In the genomic region with DNA sequence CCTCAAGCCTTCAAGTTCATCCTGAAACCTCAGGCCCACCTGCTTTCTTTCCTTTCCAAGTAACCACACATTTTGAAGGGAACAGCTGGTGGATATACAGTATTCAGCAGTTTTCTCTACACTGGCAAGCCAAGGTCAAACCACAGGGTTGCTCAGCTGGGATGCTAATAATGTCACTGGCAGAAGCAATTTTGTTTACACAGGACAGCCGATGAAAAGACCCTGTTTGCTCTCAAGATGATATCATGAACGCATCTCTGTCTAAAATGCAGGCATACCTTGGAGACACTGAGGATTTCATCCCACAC, we compare ENCODE assay signal across 19 cellular contexts.
A peak's percentile ranks its signal among the peaks of the same experiment; 100 is the strongest.
DNase-seq lines count a peak whose midpoint lies in the region; TF ChIP-seq lines count a peak whose summit lies in the region.
"Had no signal": no experiment of that assay in that cellular context is flagged by ENCODE, and none has a peak within 500 bp of the region (broad histone marks: within the 10 kb centered on the region; RNA-seq: fewer than 3 reads in every experiment).

No MANE protein-coding gene starts in this region.

- H3K4me3 ChIP-seq in SK-N-SH (ENCODE audit: low read depth in 2 of 2, low read length in 1 of 2) = no peak overlapping the region
- H3K4me3 ChIP-seq in neuron (ENCODE audit: low read length) = no peak overlapping the region
- H3K4me3 ChIP-seq in tibial artery = no peak overlapping the region
- H3K4me3 ChIP-seq: cardiac muscle cell, heart left ventricle, upper lobe of right lung had no signal

- no peaks in the 10 kb centered on the region for H3K27me3 Mint-ChIP-seq in mesothelial cell of epicardium (ENCODE audit: low read depth)
- H3K27me3 Mint-ChIP-seq: activated naive CD8-positive, alpha-beta T cell; B cell; IgD-negative memory B cell; naive thymus-derived CD8-positive, alpha-beta T cell had no signal

- no peak overlapping the region for H2AFZ ChIP-seq in SK-N-SH (ENCODE audit: low read depth)
- H2AFZ ChIP-seq in neuron (ENCODE audit: low read depth, low read length) = peak overlapping the region; percentile 0

- H3K9me3 ChIP-seq in SK-N-SH (no peaks in the 10 kb centered on the region), neuron (ENCODE audit: low read length) (peaks cover 1% of the 10 kb centered on the region), tibial artery (peaks cover 0 to 13% (median 13%) of the 10 kb centered on the region in 3 donors)
- H3K9me3 ChIP-seq: upper lobe of right lung had no signal

- no peak for TF ChIP-seq RAD21 in SK-N-SH (IDR thresholded peaks at IDR 0.05; ENCODE audit: low read length)

- CTCF ChIA-PET in SK-N-SH (lab: Yijun Ruan, JAX) = interaction anchor here (1.6 to 2.5 kb wide), 6 partner anchors 9 to 60 kb away, joined by 6 to 26 read pairs (median 9); no protein-coding TSS in a partner anchor

- no peaks in the 10 kb centered on the region for H3F3A ChIP-seq in SK-N-SH (replicated peaks; ENCODE audit: insufficient read depth)

- peaks cover 1% of the 10 kb centered on the region for H3K36me3 Mint-ChIP-seq in mesothelial cell of epicardium

- no peak for TF ChIP-seq EP300 in SK-N-SH (IDR thresholded peaks at IDR 0.05; ENCODE audit: borderline replicate concordance in 1 of 2, low read depth in 1 of 2, low read length in 1 of 2)

- H3K27me3 ChIP-seq in SK-N-SH (ENCODE audit: insufficient read depth) = no peaks in the 10 kb centered on the region
- no peaks in the 10 kb centered on the region for H3K27me3 ChIP-seq in neuron (ENCODE audit: insufficient read depth, low read length)
- H3K27me3 ChIP-seq in tibial artery = no peaks in the 10 kb centered on the region
- H3K27me3 ChIP-seq: cardiac muscle cell, heart left ventricle, upper lobe of right lung had no signal

- POLR2A ChIA-PET in SK-N-SH (lab: Yijun Ruan, JAX) = no interaction called here

- H3K9me2 ChIP-seq in SK-N-SH = no peaks in the 10 kb centered on the region

- DNase-seq in DMS79 treated with DMSO at 0.1 percent for 48 hours (lab: John Stamatoyannopoulos, UW) = peak; percentile 51
- peak in 2 of 3 experiments; percentile 52 to 91 for DNase-seq in NCI-H1417 (lab: John Stamatoyannopoulos, UW)
- DNase-seq in SK-N-SH = no peak
- no peak for DNase-seq in NK-92 treated with Interleukin-12 subunit alpha and Interleukin-12 subunit beta, amount 100 ng/mL, for 24 hours (lab: John Stamatoyannopoulos, UW)
- no peak for DNase-seq in mesothelial cell of epicardium (ENCODE audit: low spot score in 2 of 2, unreplicated experiment in 2 of 2)
- no peak for DNase-seq in germinal center (ENCODE audit: low spot score)
- no peak for DNase-seq in tibial artery
- DNase-seq: activated CD4-positive, alpha-beta T cell treated with anti-CD3 and anti-CD28 coated beads, Interleukin-2, amount 50 U/mL, for 1 hour; activated T-cell treated with anti-CD3 and anti-CD28 coated beads, Interleukin-2, amount 50 U/mL, for 1 hour; heart left ventricle; stimulated activated CD4-positive, alpha-beta T cell treated with anti-CD3 and anti-CD28 coated beads, Interleukin-12 subunit alpha, Interleukin-12 subunit beta, amount 100 ng/mL, for 4 hours; stimulated activated naive CD4-positive, alpha-beta T cell treated with Interleukin-2 at 50 U/mL for 16 hours; upper lobe of right lung had no signal

- H4K20me1 ChIP-seq in SK-N-SH (ENCODE audit: insufficient read depth) = no peaks in the 10 kb centered on the region

- TF ChIP-seq CTCF in SK-N-SH (IDR thresholded peaks at IDR 0.05) = no peak
- TF ChIP-seq CTCF in mesothelial cell of epicardium (IDR thresholded peaks at IDR 0.05; ENCODE audit: unreplicated experiment) = no peak
- TF ChIP-seq CTCF in tibial artery (IDR thresholded peaks at IDR 0.05) = no peak

- no peaks in the 10 kb centered on the region for H3K79me2 ChIP-seq in SK-N-SH (ENCODE audit: insufficient read depth)

- H3K4me1 ChIP-seq in SK-N-SH (ENCODE audit: control insufficient read depth in 1 of 2, insufficient read depth in 2 of 2, low read depth in 1 of 2, low read length in 1 of 2) = no peaks in the 10 kb centered on the region; a peak in 1 of 4 replicates
- peaks cover 15% of the 10 kb centered on the region for H3K4me1 ChIP-seq in neuron (ENCODE audit: insufficient read depth, low read length)
- H3K4me1 ChIP-seq in tibial artery = no peaks in the 10 kb centered on the region
- H3K4me1 ChIP-seq: upper lobe of right lung had no signal

- H3K36me3 ChIP-seq in SK-N-SH (replicated peaks in 1 of 2; ENCODE audit: control insufficient read depth in 1 of 2, insufficient read depth in 2 of 2, low read length in 1 of 2) (no peaks in the 10 kb centered on the region), neuron (ENCODE audit: insufficient read depth, low read length) (no peaks in the 10 kb centered on the region), tibial artery (no peaks in the 10 kb centered on the region)
- H3K36me3 ChIP-seq: cardiac muscle cell, heart left ventricle, upper lobe of right lung had no signal

- H3K4me1 Mint-ChIP-seq in mesothelial cell of epicardium = no peaks in the 10 kb centered on the region
- H3K4me1 Mint-ChIP-seq: B cell had no signal

- H3K27ac ChIP-seq in SK-N-SH (ENCODE audit: low read depth in 2 of 2, low read length in 1 of 2) = no peak overlapping the region
- H3K27ac ChIP-seq in tibial artery = no peak overlapping the region
- H3K27ac ChIP-seq: cardiac muscle cell, heart left ventricle, upper lobe of right lung had no signal

- no peak overlapping the region for H3K4me2 ChIP-seq in SK-N-SH

- WGBS in SK-N-SH (ENCODE audit: low lambda C conversion rate) = 24% methylated on average over 2 of the region's 2 CpGs

- intact Hi-C loops in tibial artery (cut with DNase I; ENCODE audit: low total_unique reads) = no loop called here

- H3K9me3 Mint-ChIP-seq in mesothelial cell of epicardium = peaks cover 35% of the 10 kb centered on the region

- no peak overlapping the region for H3K4me3 Mint-ChIP-seq in mesothelial cell of epicardium
- H3K4me3 Mint-ChIP-seq: activated naive CD8-positive, alpha-beta T cell; B cell; IgD-negative memory B cell had no signal

- no peak overlapping the region for H3K9ac ChIP-seq in SK-N-SH

- H3K27ac Mint-ChIP-seq in mesothelial cell of epicardium = no peak overlapping the region
- H3K27ac Mint-ChIP-seq: B cell had no signal

TF ChIP-seq in SK-N-SH, 30 proteins besides CTCF, POLR2A, EP300 and RAD21:
- TF ChIP-seq RFX5 (IDR thresholded peaks at IDR 0.05; ENCODE audit: low read length) (no peak), MEF2A (IDR thresholded peaks at IDR 0.05; ENCODE audit: borderline replicate concordance, low read depth) (no peak), GATA2 (CRISPR knock-in tag; IDR thresholded peaks at IDR 0.05) (peak; percentile 57)

Comparison
In these comparisons a context has a peak if more than half of its experiments do, and no peak if none do; other contexts are left out.
1. DNase-seq: peak in DMS79 treated with DMSO at 0.1 percent for 48 hours (single experiment) and NCI-H1417 (2 of 3); none in SK-N-SH (single experiment), NK-92 treated with Interleukin-12 subunit alpha and Interleukin-12 subunit beta, amount 100 ng/mL, for 24 hours (single experiment), mesothelial cell of epicardium (0 of 2), germinal center (single experiment) and tibial artery (0 of 2).